6 cellular contexts compared by ENCODE assay signal in genomic region chr19:5621945-5622464, GRCh38. TPM values are rescaled to one million over a fixed set of nuclear protein-coding genes. Genes with fewer than 3 reads are reported as not detected.
A peak's percentile ranks its signal among the peaks of the same experiment; 100 is the strongest.
DNase-seq lines count a peak whose midpoint lies in the region; ATAC-seq, FAIRE-seq and TF ChIP-seq lines count a peak whose summit lies in the region.

No MANE protein-coding gene starts in this region.

- H3K4me3 ChIP-seq in GM23248 (peak overlapping the region; percentile 87), keratinocyte (ENCODE audit: control insufficient read depth in 2 of 3, extremely low read depth in 1 of 3, insufficient read depth in 2 of 3, low read depth in 1 of 3, low read length in 3 of 3) (peak overlapping the region; percentile 71 to 95 (median 88)), upper lobe of left lung (peak overlapping the region; percentile 74 to 100 (median 96))

- no peak for FAIRE-seq in keratinocyte (lab: Jason Lieb, UNC)
- no peak for FAIRE-seq in frontal cortex (lab: Jason Lieb, UNC)

- H3K27ac ChIP-seq in GM23248 (peak overlapping the region; percentile 65), keratinocyte (ENCODE audit: control insufficient read depth, insufficient read depth, low read length) (peak overlapping the region; percentile 36), upper lobe of left lung (peak overlapping the region; percentile 89 to 98 (median 96))

- DNase-seq in GM23248 (peak; percentile 60), activated T-cell treated with anti-CD3 and anti-CD28 coated beads for 4 hours (peak; percentile 17), keratinocyte (ENCODE audit: low read depth, low spot score) (no peak), upper lobe of left lung (no peak), frontal cortex (ENCODE audit: low spot score in 2 of 2) (no peak), SIG-M5 (lab: John Stamatoyannopoulos, UW) (no peak)

- no peak for TF ChIP-seq EP300 in upper lobe of left lung (IDR thresholded peaks at IDR 0.05)

- H4K20me1 ChIP-seq in GM23248 (ENCODE audit: insufficient read depth): peaks cover 3% of the 10 kb centered on the region; the same call in 1 of the 2 replicates
- peaks cover 15% of the 10 kb centered on the region for H4K20me1 ChIP-seq in keratinocyte (ENCODE audit: control insufficient read depth, extremely low read depth, insufficient read depth, low read length)

- dilution Hi-C loops in keratinocyte (cut with MboI; ENCODE audit: extremely low pct_ligation_motif_present, low sequenced_read_pairs): no loop called here

- H3K9me3 ChIP-seq in GM23248 (ENCODE audit: low read depth): no peaks in the 10 kb centered on the region
- H3K9me3 ChIP-seq in keratinocyte (ENCODE audit: control insufficient read depth, low read depth, low read length): no peaks in the 10 kb centered on the region
- H3K9me3 ChIP-seq in upper lobe of left lung: no peaks in the 10 kb centered on the region

- no peaks in the 10 kb centered on the region for H3K9me2 ChIP-seq in GM23248 (ENCODE audit: insufficient read depth)

- in situ Hi-C loops in GM23248 (cut with MboI): no loop called here

- no peak for TF ChIP-seq CTCF in keratinocyte (optimal IDR thresholded peaks at IDR 0.05 in 1 of 3, IDR thresholded peaks at IDR 0.05 in 1 of 3, conservative IDR thresholded peaks at IDR 0.05 in 1 of 3; ENCODE audit: extremely low read depth in 1 of 3, insufficient read depth in 2 of 3, low read length in 3 of 3)
- no peak for TF ChIP-seq CTCF in upper lobe of left lung (IDR thresholded peaks at IDR 0.05)

- H3K4me2 ChIP-seq in GM23248 (ENCODE audit: unreplicated experiment) (peak overlapping the region; percentile 96), keratinocyte (ENCODE audit: control insufficient read depth, extremely low read depth, insufficient read depth, low read depth, low read length) (peak overlapping the region; percentile 96)

- no peak for ATAC-seq in upper lobe of left lung (ENCODE audit: low FRiP score in 2 of 2)

- peak overlapping the region; percentile 86 for H3K9ac ChIP-seq in GM23248
- peak overlapping the region; percentile 97 for H3K9ac ChIP-seq in keratinocyte (ENCODE audit: control insufficient read depth, extremely low read depth, insufficient read depth, low read length)

- peaks cover 4% of the 10 kb centered on the region; the same call in 1 of the 2 replicates for H3F3A ChIP-seq in GM23248 (ENCODE audit: insufficient read depth)

- H3K27me3 ChIP-seq in GM23248 (replicated peaks; ENCODE audit: insufficient read depth) (no peaks in the 10 kb centered on the region), keratinocyte (ENCODE audit: control insufficient read depth, extremely low read depth, insufficient read depth, low read length) (no peaks in the 10 kb centered on the region), upper lobe of left lung (no peaks in the 10 kb centered on the region)

- H3K36me3 ChIP-seq in GM23248 (ENCODE audit: low read depth) (peaks cover 23% of the 10 kb centered on the region), keratinocyte (ENCODE audit: control insufficient read depth in 2 of 2, extremely low read depth in 1 of 2, insufficient read depth in 2 of 2, low read length in 2 of 2) (peaks cover 11 to 49% of the 10 kb centered on the region in 2 experiments), upper lobe of left lung (peaks cover 11 to 58% (median 31%) of the 10 kb centered on the region in 4 donors)

- peaks cover 2% of the 10 kb centered on the region for H3K9me1 ChIP-seq in keratinocyte (ENCODE audit: control insufficient read depth, extremely low read depth, insufficient read depth, low read length)

- H2AFZ ChIP-seq in GM23248 (peak overlapping the region; percentile 82), keratinocyte (ENCODE audit: control insufficient read depth, low read length) (no peak overlapping the region)

- 1% methylated on average over 28 of the region's 35 CpGs for WGBS in GM23248 (ENCODE audit: low coverage in 1 of 2, low lambda C conversion rate in 2 of 2, missing lambda C conversion rate in 2 of 2), 2 experiments
- WGBS in upper lobe of left lung, 2 donors: 0 to 1% methylated on average over 24 to 32 of the region's 35 CpGs

- H3K79me2 ChIP-seq in GM23248 (ENCODE audit: insufficient read depth) (peaks cover 97% of the 10 kb centered on the region), keratinocyte (ENCODE audit: control insufficient read depth, insufficient read depth, low read length) (peaks cover 95% of the 10 kb centered on the region)

- H3K4me1 ChIP-seq in GM23248 (ENCODE audit: insufficient read depth) (peaks cover 35% of the 10 kb centered on the region; the same call in 1 of the 2 replicates), keratinocyte (ENCODE audit: control insufficient read depth, extremely low read depth, insufficient read depth, low read length) (peaks cover 22% of the 10 kb centered on the region), upper lobe of left lung (peaks cover 55 to 66% (median 59%) of the 10 kb centered on the region in 4 donors)

- TF ChIP-seq POLR2A in upper lobe of left lung (IDR thresholded peaks at IDR 0.05): no peak

RNA-seq across cellular contexts. Expression of gene SAFB2, which starts 0.6 kb away (rescaled TPM):
- 17.6 and 24.2 TPM in 2 replicates for total RNA-seq in GM23248 (2014; rRNA removed; shearing (Covaris generic))
- polyA plus RNA-seq in GM23248 (2016; fragmentation: Nextera tagmentation; extraction: Ambion mirVana) (32.4 and 37.2 TPM in 2 replicates), keratinocyte (8.0 to 17.5 TPM (median 15.3 TPM) in 3 replicates)
- 87.1 TPM for polyA plus RNA-seq in keratinocyte (2011; ENCODE audit: low read depth)
- polyA plus RNA-seq in keratinocyte (2011; cell fraction: cytosol; rRNA removed): 9.5 and 12.7 TPM in 2 replicates
- 54.1 and 65.9 TPM in 2 replicates for polyA plus RNA-seq in keratinocyte (2011; cell fraction: nucleus; rRNA removed)
- polyA plus RNA-seq in keratinocyte (2012; ENCODE audit: low replicate concordance): 24.7 and 26.2 TPM in 2 replicates
- 7.4 to 23.1 TPM (median 12.4 TPM) in 3 replicates for polyA minus RNA-seq in keratinocyte
- polyA minus RNA-seq in keratinocyte (2011; cell fraction: cytosol; rRNA and poly(A)+ RNA removed): 19.2 TPM
- polyA minus RNA-seq in keratinocyte (2011; cell fraction: nucleus; rRNA and poly(A)+ RNA removed): 13.1 and 29.9 TPM in 2 replicates
- total RNA-seq in upper lobe of left lung (100 to 1,000 TPM in 2 of 6 donors, 10 to 100 TPM in 4; 41.8 to 273 (median 94.5) TPM), frontal cortex (37.9 TPM)

RNA-seq across cellular contexts. Expression of gene SAFB, which starts 0.9 kb away (rescaled TPM):
- total RNA-seq in GM23248 (2014; rRNA removed; shearing (Covaris generic)): 28.6 and 36.5 TPM in 2 replicates
- polyA plus RNA-seq in GM23248 (2016; fragmentation: Nextera tagmentation; extraction: Ambion mirVana) (49.1 and 49.4 TPM in 2 replicates), keratinocyte (13.2 to 35.5 TPM (median 34.0 TPM) in 3 replicates)
- 187 TPM for polyA plus RNA-seq in keratinocyte (2011; ENCODE audit: low read depth)
- polyA plus RNA-seq in keratinocyte (2011; cell fraction: cytosol; rRNA removed): 16.0 and 25.5 TPM in 2 replicates
- polyA plus RNA-seq in keratinocyte (2011; cell fraction: nucleus; rRNA removed): 73.3 and 86.2 TPM in 2 replicates
- 42.9 and 55.8 TPM in 2 replicates for polyA plus RNA-seq in keratinocyte (2012; ENCODE audit: low replicate concordance)
- 6.2 to 22.1 TPM (median 20.6 TPM) in 3 replicates for polyA minus RNA-seq in keratinocyte
- polyA minus RNA-seq in keratinocyte (2011; cell fraction: cytosol; rRNA and poly(A)+ RNA removed): 34.7 TPM
- 24.5 and 40.2 TPM in 2 replicates for polyA minus RNA-seq in keratinocyte (2011; cell fraction: nucleus; rRNA and poly(A)+ RNA removed)
- total RNA-seq in upper lobe of left lung (100 to 1,000 TPM in 3 of 6 donors, 10 to 100 TPM in 3; 66.4 to 524 (median 113) TPM), frontal cortex (86.4 TPM)

RNA-seq across cellular contexts. Expression of gene TINCR, which starts 54.3 kb away (rescaled TPM):
- 1.6 TPM in 1 of 2 replicates, not detected in the other for total RNA-seq in GM23248 (2014; rRNA removed; shearing (Covaris generic))
- 0.19 TPM in 1 of 2 replicates, not detected in the other for polyA plus RNA-seq in GM23248 (2016; fragmentation: Nextera tagmentation; extraction: Ambion mirVana)
- 5.6 to 20.3 TPM (median 9.7 TPM) in 3 replicates for polyA plus RNA-seq in keratinocyte
- 8.4 TPM for polyA plus RNA-seq in keratinocyte (2011; ENCODE audit: low read depth)
- 11.8 and 17.1 TPM in 2 replicates for polyA plus RNA-seq in keratinocyte (2011; cell fraction: cytosol; rRNA removed)
- 8.5 and 10.4 TPM in 2 replicates for polyA plus RNA-seq in keratinocyte (2011; cell fraction: nucleus; rRNA removed)
- 6.7 and 45.3 TPM in 2 replicates for polyA plus RNA-seq in keratinocyte (2012; ENCODE audit: low replicate concordance)
- polyA minus RNA-seq in keratinocyte: 7.5 to 12.8 TPM (median 9.0 TPM) in 3 replicates
- 13.2 TPM for polyA minus RNA-seq in keratinocyte (2011; cell fraction: cytosol; rRNA and poly(A)+ RNA removed)
- polyA minus RNA-seq in keratinocyte (2011; cell fraction: nucleus; rRNA and poly(A)+ RNA removed): 5.6 and 6.9 TPM in 2 replicates
- total RNA-seq in upper lobe of left lung: 10 to 100 TPM in 1 of 6 donors, 1 to 10 TPM in 5; 3.1 to 12.8 (median 4.3) TPM
- 0.41 TPM for total RNA-seq in frontal cortex

RNA-seq across cellular contexts. Expression of gene MICOS13, which starts 58.3 kb away (rescaled TPM):
- 39.8 and 44.5 TPM in 2 replicates for total RNA-seq in GM23248 (2014; rRNA removed; shearing (Covaris generic))
- polyA plus RNA-seq in GM23248 (2016; fragmentation: Nextera tagmentation; extraction: Ambion mirVana) (147 and 157 TPM in 2 replicates), keratinocyte (28.5 to 80.5 TPM (median 35.2 TPM) in 3 replicates)
- 12.1 TPM for polyA plus RNA-seq in keratinocyte (2011; ENCODE audit: low read depth)
- 23.6 and 53.9 TPM in 2 replicates for polyA plus RNA-seq in keratinocyte (2011; cell fraction: cytosol; rRNA removed)
- polyA plus RNA-seq in keratinocyte (2011; cell fraction: nucleus; rRNA removed): 19.1 and 20.6 TPM in 2 replicates
- polyA plus RNA-seq in keratinocyte (2012; ENCODE audit: low replicate concordance): 53.1 and 77.8 TPM in 2 replicates
- polyA minus RNA-seq in keratinocyte: 10.2 to 30.7 TPM (median 16.9 TPM) in 3 replicates
- 55.1 TPM for polyA minus RNA-seq in keratinocyte (2011; cell fraction: cytosol; rRNA and poly(A)+ RNA removed)
- polyA minus RNA-seq in keratinocyte (2011; cell fraction: nucleus; rRNA and poly(A)+ RNA removed): 7.0 and 8.1 TPM in 2 replicates
- total RNA-seq in upper lobe of left lung (10 to 100 TPM; 19.1 to 63.2 (median 34.2) TPM), frontal cortex (15.1 TPM)

RNA-seq across cellular contexts. Expression of gene HSD11B1L, which starts 58.8 kb away (rescaled TPM):
- 23.8 and 30.7 TPM in 2 replicates for total RNA-seq in GM23248 (2014; rRNA removed; shearing (Covaris generic))
- 10.9 and 13.4 TPM in 2 replicates for polyA plus RNA-seq in GM23248 (2016; fragmentation: Nextera tagmentation; extraction: Ambion mirVana)
- polyA plus RNA-seq in keratinocyte: 3.3 to 9.1 TPM (median 3.7 TPM) in 3 replicates
- 3.6 TPM for polyA plus RNA-seq in keratinocyte (2011; ENCODE audit: low read depth)
- polyA plus RNA-seq in keratinocyte (2011; cell fraction: cytosol; rRNA removed): 2.7 and 7.9 TPM in 2 replicates
- 3.9 and 6.8 TPM in 2 replicates for polyA plus RNA-seq in keratinocyte (2011; cell fraction: nucleus; rRNA removed)
- 5.1 and 9.5 TPM in 2 replicates for polyA plus RNA-seq in keratinocyte (2012; ENCODE audit: low replicate concordance)
- polyA minus RNA-seq in keratinocyte: 1.5 to 3.4 TPM (median 2.2 TPM) in 3 replicates
- 5.6 TPM for polyA minus RNA-seq in keratinocyte (2011; cell fraction: cytosol; rRNA and poly(A)+ RNA removed)
- 2.9 and 4.3 TPM in 2 replicates for polyA minus RNA-seq in keratinocyte (2011; cell fraction: nucleus; rRNA and poly(A)+ RNA removed)
- 10 to 100 TPM in 4 of 6 donors, 1 to 10 TPM in 2; 4.5 to 26.5 (median 16.7) TPM for total RNA-seq in upper lobe of left lung
- 27.3 TPM for total RNA-seq in frontal cortex

Comparison
In these comparisons a context has a peak if more than half of its experiments do, and no peak if none do; other contexts are left out.
1. DNase-seq: peak in GM23248 (single experiment) and activated T-cell treated with anti-CD3 and anti-CD28 coated beads for 4 hours (single experiment); none in keratinocyte (single experiment), upper lobe of left lung (0 of 2), frontal cortex (0 of 2) and SIG-M5 (single experiment).
2. H3K27ac ChIP-seq: peak in every context shown above with its lines; median percentile 96 in upper lobe of left lung; 65 in GM23248; 36 in keratinocyte.
3. Peak in every context shown above with its lines, with median percentiles within 50 percentile points of each other: H3K4me3 ChIP-seq.